2 cellular contexts compared by ENCODE assay signal in genomic region chr17:57697197-57697596, GRCh38.
TF ChIP-seq lines count a peak whose summit lies in the region.

No MANE protein-coding gene starts in this region.

TF ChIP-seq in A549, 52 proteins besides CTCF, POLR2A, EP300 and RAD21:
- TF ChIP-seq ZNF302 (CRISPR knock-in tag; IDR thresholded peaks at IDR 0.05) (no peak), POLR2AphosphoS2 (conservative IDR thresholded peaks at IDR 0.05; ENCODE audit: low read length) (no peak), EHF (CRISPR knock-in tag; IDR thresholded peaks at IDR 0.05) (no peak), JUN (IDR thresholded peaks at IDR 0.05) (no peak), HOXA7 (CRISPR knock-in tag; IDR thresholded peaks at IDR 0.05) (no peak)
TF ChIP-seq in A549: peak in this region for 0.

TF ChIP-seq in K562, 482 proteins besides CTCF, POLR2A, EP300 and RAD21:
- TF ChIP-seq EGR1 (conservative IDR thresholded peaks at IDR 0.05) (0 out of 2 replicates have a peak, but pooled peaks have one; percentile 18), MTA3 (IDR thresholded peaks at IDR 0.05; ENCODE audit: borderline replicate concordance) (no peak), BRCA1 (IDR thresholded peaks at IDR 0.05) (no peak), BRCA1 (CRISPR knock-in tag; IDR thresholded peaks at IDR 0.05) (no peak), REST (CRISPR knock-in tag; IDR thresholded peaks at IDR 0.05; ENCODE audit: low read depth) (no peak), IRF2 (CRISPR knock-in tag; IDR thresholded peaks at IDR 0.05) (no peak), ZKSCAN1 (IDR thresholded peaks at IDR 0.05; ENCODE audit: low read depth, low read length) (no peak), ZBTB7A (IDR thresholded peaks at IDR 0.05; ENCODE audit: borderline replicate concordance, control insufficient read depth, low read depth, low read length) (no peak), BRF1 (IDR thresholded peaks at IDR 0.05; ENCODE audit: borderline replicate concordance, extremely low read depth, insufficient read length) (no peak)
- TF ChIP-seq, protein P1, sequence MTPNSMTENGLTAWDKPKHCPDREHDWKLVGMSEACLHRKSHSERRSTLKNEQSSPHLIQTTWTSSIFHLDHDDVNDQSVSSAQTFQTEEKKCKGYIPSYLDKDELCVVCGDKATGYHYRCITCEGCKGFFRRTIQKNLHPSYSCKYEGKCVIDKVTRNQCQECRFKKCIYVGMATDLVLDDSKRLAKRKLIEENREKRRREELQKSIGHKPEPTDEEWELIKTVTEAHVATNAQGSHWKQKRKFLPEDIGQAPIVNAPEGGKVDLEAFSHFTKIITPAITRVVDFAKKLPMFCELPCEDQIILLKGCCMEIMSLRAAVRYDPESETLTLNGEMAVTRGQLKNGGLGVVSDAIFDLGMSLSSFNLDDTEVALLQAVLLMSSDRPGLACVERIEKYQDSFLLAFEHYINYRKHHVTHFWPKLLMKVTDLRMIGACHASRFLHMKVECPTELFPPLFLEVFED (CRISPR knock-in tag; conservative IDR thresholded peaks at IDR 0.05) = no peak
